15 cellular contexts compared by ENCODE assay signal in the genomic region with DNA sequence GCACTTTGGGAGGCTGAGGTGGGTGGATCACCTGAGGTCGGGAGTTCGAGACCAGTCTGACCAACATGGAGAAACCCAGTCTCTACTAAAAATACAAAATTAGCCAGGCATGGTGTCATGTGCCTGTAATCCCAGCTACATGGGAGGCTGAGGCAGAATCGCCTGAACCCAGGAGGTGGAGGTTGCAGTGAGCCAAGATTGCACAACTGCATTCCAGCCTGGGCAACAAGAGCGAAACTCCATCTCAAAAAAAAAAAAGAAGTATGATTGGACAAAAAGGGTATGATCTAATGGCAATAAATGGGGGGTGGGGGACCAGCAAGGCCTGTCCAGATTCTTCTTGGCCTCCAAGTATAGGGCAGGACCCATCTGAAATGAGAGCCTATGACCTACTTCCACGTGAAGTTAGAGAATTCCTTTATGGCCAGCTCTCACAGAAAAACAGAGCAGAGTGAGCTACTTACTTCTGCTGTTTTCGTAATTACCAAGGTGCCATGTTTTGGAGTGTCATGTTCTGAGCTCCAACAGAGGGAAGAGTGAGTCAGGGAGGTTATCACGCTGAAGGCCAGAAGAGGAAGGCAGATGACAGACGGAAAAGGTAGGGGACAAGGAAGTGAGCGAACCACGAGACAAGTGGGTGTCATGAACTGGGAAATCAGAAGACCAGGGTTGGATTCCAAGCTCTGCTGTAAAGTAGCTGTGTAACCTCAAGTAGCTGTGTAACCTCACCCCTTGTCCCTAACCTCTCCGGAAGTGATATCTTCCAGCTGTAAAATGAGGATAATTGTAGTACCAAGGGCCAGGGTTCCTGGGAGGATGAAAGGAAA. TPM values are rescaled to one million over a fixed set of nuclear protein-coding genes. Genes with fewer than 3 reads are reported as not detected.
DNase-seq lines count a peak whose midpoint lies in the region; ATAC-seq, FAIRE-seq and TF ChIP-seq lines count a peak whose summit lies in the region.
"Had no signal": no experiment of that assay in that cellular context is flagged by ENCODE, and none has a peak within 500 bp of the region (broad histone marks: within the 10 kb centered on the region; RNA-seq: fewer than 3 reads in every experiment).

No MANE protein-coding gene starts in this region.

- DNase-seq in GM12892 (ENCODE audit: insufficient read length): no peak
- peak; percentile 54 for DNase-seq in OCI-M1 (lab: John Stamatoyannopoulos, UW)
- DNase-seq in fibroblast of the conjunctiva (ENCODE audit: low read depth): peak; percentile 24
- DNase-seq in pons (ENCODE audit: low spot score): peak; percentile 81
- no peak for DNase-seq in activated CD4-positive, alpha-beta T cell treated with anti-CD3 and anti-CD28 coated beads for 48 hours
- no peak for DNase-seq in stimulated activated naive CD4-positive, alpha-beta T cell (lab: John Stamatoyannopoulos, UW)
- DNase-seq: activated CD8-positive, alpha-beta memory T cell treated with anti-CD3 and anti-CD28 coated beads for 24 hours; CD8-positive, alpha-beta T cell; foreskin keratinocyte; immature natural killer cell; NCI-H146; NK-92 treated with Interleukin-12 subunit alpha and Interleukin-12 subunit beta, amount 100 ng/mL, for 24 hours had no signal

- TF ChIP-seq POLR2A in GM12892 (IDR thresholded peaks at IDR 0.05; ENCODE audit: low read depth, low read length): no peak

- no peak for ATAC-seq in GM18519 (IDR thresholded peaks at IDR 0.05; ENCODE audit: low FRiP score, unreplicated experiment)
- no peak for ATAC-seq in HG02970 (IDR thresholded peaks at IDR 0.05; ENCODE audit: low FRiP score, unreplicated experiment)
- ATAC-seq: activated naive CD4-positive, alpha-beta T cell treated with anti-CD3 and anti-CD28 coated beads, Interleukin-2, amount 50 U/mL, for 72 hours; CD8-positive, alpha-beta T cell; foreskin keratinocyte had no signal

- FAIRE-seq in GM12892 (lab: Jason Lieb, UNC): peak; percentile 24

RNA-seq across cellular contexts. Expression of a gene that starts 3.6 kb away (rescaled TPM):
- not detected for polyA plus RNA-seq in GM12892 (2012; ENCODE audit: missing spikeins)
- polyA plus RNA-seq: immature natural killer cell had no signal

RNA-seq across cellular contexts. Expression of a gene that starts 3.7 kb away (rescaled TPM):
- 2.1 TPM for polyA plus RNA-seq in GM12892 (2012; ENCODE audit: missing spikeins)

RNA-seq across cellular contexts. Expression of a gene that starts 4.8 kb away (rescaled TPM):
- polyA plus RNA-seq in GM12892 (2012; ENCODE audit: missing spikeins): 27.9 TPM

RNA-seq across cellular contexts. Expression of a gene that starts 25.6 kb away (rescaled TPM):
- polyA plus RNA-seq in GM12892 (2012; ENCODE audit: missing spikeins): 37.4 TPM

RNA-seq across cellular contexts. Expression of a gene that starts 32.1 kb away (rescaled TPM):
- polyA plus RNA-seq in GM12892 (2012; ENCODE audit: missing spikeins): 19.3 TPM

Comparison
In these comparisons a context has a peak if more than half of its experiments do, and no peak if none do; other contexts are left out.
1. DNase-seq: peak in OCI-M1 (single experiment), fibroblast of the conjunctiva (single experiment) and pons (single experiment); none in GM12892 (single experiment), activated CD4-positive, alpha-beta T cell treated with anti-CD3 and anti-CD28 coated beads for 48 hours (single experiment) and stimulated activated naive CD4-positive, alpha-beta T cell (0 of 6).